Comparison of ENCODE assay signal across 9 cellular contexts in the genomic region with DNA sequence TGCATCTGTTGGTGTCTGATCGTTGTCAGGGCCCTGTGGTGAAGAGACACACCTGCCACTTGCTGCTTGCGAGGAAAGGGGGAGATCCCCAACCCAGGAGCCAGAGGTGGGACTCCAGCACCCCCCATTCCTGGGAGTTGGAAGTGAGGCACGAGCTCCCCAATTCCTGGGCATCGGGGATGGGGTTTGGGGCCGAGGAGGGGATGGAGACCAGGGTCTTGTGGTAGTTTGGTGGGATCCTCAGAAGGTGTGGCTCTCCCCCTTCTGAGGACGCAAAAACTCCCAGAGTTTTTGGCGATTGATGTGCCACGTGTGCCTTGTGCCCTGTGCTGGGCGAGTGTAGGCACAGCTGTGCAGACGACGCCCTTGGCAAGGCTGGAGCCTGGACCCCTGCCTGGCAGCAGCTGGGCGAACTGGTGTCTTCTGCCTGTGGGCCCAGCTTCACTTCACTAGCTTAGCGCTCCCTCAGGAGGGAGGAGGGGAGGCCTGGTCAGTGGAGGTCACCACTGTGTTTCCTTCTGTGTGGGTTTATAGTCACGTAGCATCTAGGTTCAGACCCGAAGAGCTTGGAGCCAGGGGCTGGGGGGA. TPM values are rescaled to one million over a fixed set of nuclear protein-coding genes. Genes with fewer than 3 reads are reported as not detected.
DNase-seq lines count a peak whose midpoint lies in the region; ATAC-seq and TF ChIP-seq lines count a peak whose summit lies in the region.
"Had no signal": no experiment of that assay in that cellular context is flagged by ENCODE, and none has a peak within 500 bp of the region (broad histone marks: within the 10 kb centered on the region; RNA-seq: fewer than 3 reads in every experiment).

No MANE protein-coding gene starts in this region.

- peaks cover 46% of the 10 kb centered on the region for H3K4me1 Mint-ChIP-seq in CD8-positive, alpha-beta T cell (ENCODE audit: low read depth)
- H3K4me1 Mint-ChIP-seq in Caco-2 (ENCODE audit: low read depth, unreplicated experiment) = no peaks in the 10 kb centered on the region

- H3K36me3 ChIP-seq in CD8-positive, alpha-beta T cell (ENCODE audit: insufficient read depth, low read length) = peaks cover 22% of the 10 kb centered on the region
- H3K36me3 ChIP-seq in Caco-2 (ENCODE audit: control insufficient read depth, insufficient read depth, low read length) = peaks cover 3% of the 10 kb centered on the region

- DNase-seq in CD8-positive, alpha-beta T cell = peak in 1 of 7 experiments; percentile 47
- DNase-seq in NCI-H69 (lab: John Stamatoyannopoulos, UW) (peak; percentile 49), epithelial cell of prostate (ENCODE audit: low read depth, low spot score) (no peak), sciatic nerve (ENCODE audit: low spot score) (peak; percentile 57), Caco-2 (no peak), NOMO-1 treated with dmso at 0.1 percent for 144 hours (lab: John Stamatoyannopoulos, UW; ENCODE audit: unreplicated experiment) (no peak), Ammon's horn (ENCODE audit: low spot score) (no peak), HCEC 1CT (no peak)

- peaks cover 29% of the 10 kb centered on the region for H3K36me3 Mint-ChIP-seq in CD8-positive, alpha-beta T cell
- H3K36me3 Mint-ChIP-seq in Caco-2 (ENCODE audit: insufficient read depth, unreplicated experiment) = peaks cover 21% of the 10 kb centered on the region

- peak overlapping the region; percentile 96 for H3K27ac ChIP-seq in CD8-positive, alpha-beta T cell (ENCODE audit: low read depth, low read length)
- H3K27ac ChIP-seq in epithelial cell of prostate = peak overlapping the region; percentile 91

- H3K4me3 ChIP-seq in CD8-positive, alpha-beta T cell (ENCODE audit: low read depth, low read length) = peak overlapping the region; percentile 91
- H3K4me3 ChIP-seq in Caco-2 (ENCODE audit: low read depth, low read length) = no peak overlapping the region

- peak overlapping the region; percentile 94 for H3K4me3 Mint-ChIP-seq in CD8-positive, alpha-beta T cell
- no peak overlapping the region for H3K4me3 Mint-ChIP-seq in Caco-2 (ENCODE audit: unreplicated experiment)

- no peaks in the 10 kb centered on the region for H3K27me3 Mint-ChIP-seq in CD8-positive, alpha-beta T cell (ENCODE audit: low read depth)
- no peaks in the 10 kb centered on the region for H3K27me3 Mint-ChIP-seq in Caco-2 (ENCODE audit: insufficient read depth, unreplicated experiment)

- intact Hi-C loops in CD8-positive, alpha-beta T cell (cut with DNase I, micrococcal nuclease) = no loop called here
- intact Hi-C loops in sciatic nerve (cut with DNase I) = no loop called here
- intact Hi-C loops in Caco-2 (cut with micrococcal nuclease; ENCODE audit: unreplicated experiment) = no loop called here

- BruUV-seq in Caco-2 (replicated peaks; lab: Mats Ljungman, UMichigan) = no TSS peak

- H3K27me3 ChIP-seq in CD8-positive, alpha-beta T cell (ENCODE audit: insufficient read depth, low read length) = no peaks in the 10 kb centered on the region
- no peaks in the 10 kb centered on the region for H3K27me3 ChIP-seq in Caco-2 (replicated peaks; ENCODE audit: control insufficient read depth, insufficient read depth, low read length)
- H3K27me3 ChIP-seq: right atrium auricular region had no signal

- no peaks in the 10 kb centered on the region for H3K9me3 ChIP-seq in CD8-positive, alpha-beta T cell (ENCODE audit: low read length)
- H3K9me3 ChIP-seq in Caco-2 = no peaks in the 10 kb centered on the region
- H3K9me3 ChIP-seq: right atrium auricular region had no signal

- no peak for TF ChIP-seq CTCF in CD8-positive, alpha-beta T cell (IDR thresholded peaks at IDR 0.05)
- no peak for TF ChIP-seq CTCF in Caco-2 (IDR thresholded peaks at IDR 0.05; ENCODE audit: insufficient read depth in 1 of 2, low read depth in 1 of 2, low read length in 1 of 2, severe bottlenecking in 1 of 2, unreplicated experiment in 1 of 2)

- CTCF ChIA-PET in CD8-positive, alpha-beta T cell (lab: Charles Lee) = interaction anchor here (0.8 to 2.1 kb wide), 3 partner anchors 11 to 24 kb away, joined by 3 to 6 read pairs (median 4); a partner anchor contains a TSS
- CTCF ChIA-PET in Caco-2 (lab: Charles Lee) = no interaction called here

- peak overlapping the region; percentile 99 for H3K27ac Mint-ChIP-seq in CD8-positive, alpha-beta T cell
- H3K27ac Mint-ChIP-seq in Caco-2 (ENCODE audit: unreplicated experiment) = no peak overlapping the region

- POLR2A ChIA-PET in CD8-positive, alpha-beta T cell (lab: Charles Lee) = interaction anchor here (1.0 to 2.9 kb wide), 4 partner anchors 9 to 24 kb away, joined by 3 to 22 read pairs (median 6); a partner anchor contains a TSS
- POLR2A ChIA-PET in Caco-2 (lab: Charles Lee) = no interaction called here

- ATAC-seq in CD8-positive, alpha-beta T cell = no peak
- ATAC-seq in sciatic nerve = no peak

- H3K9me3 Mint-ChIP-seq in CD8-positive, alpha-beta T cell = no peaks in the 10 kb centered on the region
- H3K9me3 Mint-ChIP-seq in Caco-2 (ENCODE audit: unreplicated experiment) = no peaks in the 10 kb centered on the region

- H3K4me1 ChIP-seq in CD8-positive, alpha-beta T cell (ENCODE audit: insufficient read depth, low read length) = peaks cover 41% of the 10 kb centered on the region
- peaks cover 5% of the 10 kb centered on the region for H3K4me1 ChIP-seq in Caco-2

RNA-seq across cellular contexts. Expression of a gene that starts 2.6 kb away (rescaled TPM):
- total RNA-seq in CD8-positive, alpha-beta T cell = 100 to 1,000 TPM; 548 to 551 TPM
- total RNA-seq in sciatic nerve = 250 TPM
- total RNA-seq in Caco-2 (2022) = 73.6 and 74.4 TPM in 2 replicates

RNA-seq across cellular contexts. Expression of a gene that starts 7.0 kb away (rescaled TPM):
- total RNA-seq in CD8-positive, alpha-beta T cell = 1 to 10 TPM; 5.9 to 8.2 TPM
- total RNA-seq in sciatic nerve (10.5 TPM), Caco-2 (2022) (1.1 and 1.5 TPM in 2 replicates)

RNA-seq across cellular contexts. Expression of a gene that starts 22.9 kb away (rescaled TPM):
- 10 to 100 TPM; 23.5 to 23.8 TPM for total RNA-seq in CD8-positive, alpha-beta T cell
- 10.4 TPM for total RNA-seq in sciatic nerve
- total RNA-seq in Caco-2 (2022) = 14.3 and 15.4 TPM in 2 replicates

RNA-seq across cellular contexts. Expression of a gene that starts 33.6 kb away (rescaled TPM):
- total RNA-seq in CD8-positive, alpha-beta T cell = 10 to 100 TPM; 90.2 to 90.7 TPM
- total RNA-seq in sciatic nerve (34.2 TPM), Caco-2 (2022) (63.7 and 69.9 TPM in 2 replicates)

RNA-seq across cellular contexts. Expression of a gene that starts 39.6 kb away (rescaled TPM):
- total RNA-seq in CD8-positive, alpha-beta T cell = 10 to 100 TPM; 28.4 to 30.2 TPM
- 15.8 TPM for total RNA-seq in sciatic nerve
- 34.2 and 34.5 TPM in 2 replicates for total RNA-seq in Caco-2 (2022)

Comparison
In these comparisons a context has a peak if more than half of its experiments do, and no peak if none do; other contexts are left out.
1. DNase-seq: peak in NCI-H69 (single experiment) and sciatic nerve (single experiment); none in epithelial cell of prostate (single experiment), Caco-2 (0 of 2), NOMO-1 treated with dmso at 0.1 percent for 144 hours (single experiment), Ammon's horn (single experiment) and HCEC 1CT (single experiment).